Comparison of ENCODE assay signal across 29 cellular contexts in the genomic region with DNA sequence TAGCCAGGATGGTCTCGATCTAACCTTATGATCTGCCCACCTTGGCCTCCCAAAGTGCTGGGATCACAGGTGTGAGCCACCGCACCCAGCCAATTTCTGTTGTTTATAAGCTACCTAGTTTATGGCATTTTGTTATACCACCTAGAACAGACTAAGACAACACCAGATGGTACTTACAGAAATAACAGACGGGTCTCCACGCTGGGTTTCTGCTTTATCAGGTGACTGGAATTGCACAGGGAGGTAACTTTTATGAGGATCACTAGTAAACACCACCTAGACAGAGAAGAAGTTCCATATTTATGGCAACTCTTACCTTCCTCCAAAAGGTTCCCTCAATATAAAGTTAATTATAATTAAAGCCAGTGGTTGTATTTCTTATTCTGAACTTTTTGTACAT.
"Had no signal": no experiment of that assay in that cellular context is flagged by ENCODE, and none has a peak within 500 bp of the region (broad histone marks: within the 10 kb centered on the region; RNA-seq: fewer than 3 reads in every experiment).

No MANE protein-coding gene starts in this region.

- H3K9me3 ChIP-seq: ascending aorta had no signal

- DNase-seq: activated CD4-positive, alpha-beta memory T cell treated with anti-CD3 and anti-CD28 coated beads, Interleukin-2, amount 10 ng/mL, durations not matched to agents 7 days and 5 days; activated CD4-positive, alpha-beta T cell treated with anti-CD3 and anti-CD28 coated beads for 1 hour; activated CD4-positive, alpha-beta T cell treated with anti-CD3 and anti-CD28 coated beads for 36 hours; activated CD4-positive, alpha-beta T cell treated with anti-CD3 and anti-CD28 coated beads for 48 hours; activated CD4-positive, alpha-beta T cell treated with anti-CD3 and anti-CD28 coated beads, Interleukin-2, amount 10 ng/mL, durations not matched to agents 7 days and 5 days; activated CD4-positive, alpha-beta T cell treated with anti-CD3 and anti-CD28 coated beads, Interleukin-2, amount 50 U/mL, for 48 hours; activated CD4-positive, CD25-positive, alpha-beta regulatory T cell; activated CD8-positive, alpha-beta memory T cell treated with anti-CD3 and anti-CD28 coated beads for 24 hours; activated CD8-positive, alpha-beta memory T cell treated with anti-CD3 and anti-CD28 coated beads, Interleukin-2, amount 10 ng/mL, durations not matched to agents 7 days and 5 days; activated CD8-positive, alpha-beta memory T cell treated with anti-CD3 and anti-CD28 coated beads, Interleukin-2, amount 50 U/mL, for 48 hours; activated CD8-positive, alpha-beta T cell treated with anti-CD3 and anti-CD28 coated beads, Interleukin-2, amount 10 ng/mL, durations not matched to agents 7 days and 5 days; activated effector memory CD4-positive, alpha-beta T cell treated with Interleukin-2 at 50 U/mL for 16 hours; activated gamma-delta T cell; activated naive CD4-positive, alpha-beta T cell treated with anti-CD3 and anti-CD28 coated beads, Interleukin-2, amount 10 ng/mL, durations not matched to agents 7 days and 5 days; activated naive CD4-positive, alpha-beta T cell treated with Interleukin-2 at 50 U/mL for 16 hours; activated T-cell treated with anti-CD3 and anti-CD28 coated beads, Interleukin-2, amount 50 U/mL, for 24 hours; activated T-cell treated with anti-CD3 and anti-CD28 coated beads, Interleukin-2, amount 50 U/mL, for 48 hours; amygdala; anterior cingulate cortex; caudate nucleus; cerebellar nuclear complex; T-helper 1 cell; T-helper 2 cell; T-helper 9 cell; WERI-Rb-1 had no signal

- H3K4me3 ChIP-seq: ascending aorta, cardiac muscle cell had no signal

- H3K36me3 ChIP-seq: WERI-Rb-1 had no signal

- ATAC-seq: activated CD4-positive, alpha-beta T cell treated with anti-CD3 and anti-CD28 coated beads for 36 hours; activated CD4-positive, CD25-positive, alpha-beta regulatory T cell treated with anti-CD3 and anti-CD28 coated beads, Interleukin-2, amount 50 U/mL, for 24 hours; activated CD8-positive, alpha-beta memory T cell treated with anti-CD3 and anti-CD28 coated beads, Interleukin-2, amount 10 ng/mL, durations not matched to agents 7 days and 5 days; activated CD8-positive, alpha-beta T cell treated with anti-CD3 and anti-CD28 coated beads, Interleukin-2, amount 10 ng/mL, durations not matched to agents 7 days and 5 days; WTC11 had no signal

- H3K4me1 ChIP-seq: ascending aorta had no signal
